28 cellular contexts compared by ENCODE assay signal in genomic region chr16:27599606-27600005, GRCh38.
"Had no signal": no experiment of that assay in that cellular context is flagged by ENCODE, and none has a peak within 500 bp of the region (broad histone marks: within the 10 kb centered on the region; RNA-seq: fewer than 3 reads in every experiment).

No MANE protein-coding gene starts in this region.

- H3K4me1 Mint-ChIP-seq: activated naive CD8-positive, alpha-beta T cell treated with anti-CD3 and anti-CD28 coated beads for 36 hours; naive thymus-derived CD4-positive, alpha-beta T cell had no signal

- H3K36me3 ChIP-seq: ascending aorta, brain microvascular endothelial cell, vagina had no signal

- H3K27me3 ChIP-seq: ascending aorta, brain microvascular endothelial cell, spleen, testis, upper lobe of left lung, vagina had no signal

- H3K4me1 ChIP-seq: ascending aorta, spleen, testis, upper lobe of left lung, vagina had no signal

- H3K4me3 ChIP-seq: ascending aorta, spleen, testis, upper lobe of left lung, vagina had no signal

- H3K9me3 Mint-ChIP-seq: activated CD8-positive, alpha-beta T cell treated with anti-CD3 and anti-CD28 coated beads for 36 hours; activated naive CD4-positive, alpha-beta T cell treated with anti-CD3 and anti-CD28 coated beads for 36 hours; activated naive CD8-positive, alpha-beta T cell treated with anti-CD3 and anti-CD28 coated beads for 36 hours; activated T-cell treated with anti-CD3 and anti-CD28 coated beads, Interleukin-2, amount 50 U/mL, for 72 hours; neural crest cell; T-helper 1 cell treated with Interleukin-12 subunit alpha and Interleukin-12 subunit beta and Interleukin-4 antibody, amounts not matched to agents 30 μg/mL and 1 μg/mL, for 36 hours had no signal

- H3K27me3 Mint-ChIP-seq: activated CD8-positive, alpha-beta T cell treated with anti-CD3 and anti-CD28 coated beads for 36 hours; activated naive CD8-positive, alpha-beta T cell treated with anti-CD3 and anti-CD28 coated beads for 36 hours; naive thymus-derived CD4-positive, alpha-beta T cell had no signal

- H3K4me3 Mint-ChIP-seq: activated CD8-positive, alpha-beta T cell treated with anti-CD3 and anti-CD28 coated beads for 36 hours; activated naive CD4-positive, alpha-beta T cell treated with anti-CD3 and anti-CD28 coated beads for 36 hours; activated naive CD8-positive, alpha-beta T cell treated with anti-CD3 and anti-CD28 coated beads for 36 hours; activated T-cell treated with anti-CD3 and anti-CD28 coated beads, Interleukin-2, amount 50 U/mL, for 72 hours; immature natural killer cell; naive thymus-derived CD4-positive, alpha-beta T cell; neural crest cell; T-helper 1 cell treated with Interleukin-12 subunit alpha and Interleukin-12 subunit beta and Interleukin-4 antibody, amounts not matched to agents 30 μg/mL and 1 μg/mL, for 36 hours had no signal

- H3K9me3 ChIP-seq: ascending aorta, spleen, testis, upper lobe of left lung, vagina had no signal

- H3K27ac Mint-ChIP-seq: activated CD8-positive, alpha-beta T cell treated with anti-CD3 and anti-CD28 coated beads for 36 hours; activated naive CD4-positive, alpha-beta T cell treated with anti-CD3 and anti-CD28 coated beads for 36 hours; activated naive CD8-positive, alpha-beta T cell treated with anti-CD3 and anti-CD28 coated beads for 36 hours; activated T-cell treated with anti-CD3 and anti-CD28 coated beads, Interleukin-2, amount 50 U/mL, for 72 hours; immature natural killer cell; naive thymus-derived CD4-positive, alpha-beta T cell; T-helper 1 cell treated with Interleukin-12 subunit alpha and Interleukin-12 subunit beta and Interleukin-4 antibody, amounts not matched to agents 30 μg/mL and 1 μg/mL, for 36 hours had no signal

- H3K27ac ChIP-seq: ascending aorta, brain microvascular endothelial cell, spleen, testis, upper lobe of left lung, vagina had no signal

- ATAC-seq: activated CD8-positive, alpha-beta T cell treated with anti-CD3 and anti-CD28 coated beads for 36 hours; activated T-cell treated with anti-CD3 and anti-CD28 coated beads, Interleukin-2, amount 50 U/mL, for 72 hours; left colon; naive thymus-derived CD4-positive, alpha-beta T cell; right cardiac atrium had no signal

- DNase-seq: activated CD4-positive, alpha-beta T cell treated with anti-CD3 and anti-CD28 coated beads, Interleukin-2, amount 50 U/mL, for 1 hour; activated CD8-positive, alpha-beta T cell treated with anti-CD3 and anti-CD28 coated beads for 36 hours; activated naive CD4-positive, alpha-beta T cell treated with anti-CD3 and anti-CD28 coated beads for 36 hours; activated naive CD8-positive, alpha-beta T cell treated with anti-CD3 and anti-CD28 coated beads for 36 hours; activated T-cell treated with anti-CD3 and anti-CD28 coated beads, Interleukin-2, amount 50 U/mL, for 72 hours; brain microvascular endothelial cell; central memory CD4-positive, alpha-beta T cell; dermis blood vessel endothelial cell; effector CD8-positive, alpha-beta T cell; erythroblast; head of caudate nucleus; hippocampal formation; immature natural killer cell; kidney; left colon; midbrain; naive thymus-derived CD4-positive, alpha-beta T cell; right cardiac atrium; spleen; stimulated activated naive CD4-positive, alpha-beta T cell; SW 1271; T-helper 9 cell; testis had no signal
